In the genomic region with DNA sequence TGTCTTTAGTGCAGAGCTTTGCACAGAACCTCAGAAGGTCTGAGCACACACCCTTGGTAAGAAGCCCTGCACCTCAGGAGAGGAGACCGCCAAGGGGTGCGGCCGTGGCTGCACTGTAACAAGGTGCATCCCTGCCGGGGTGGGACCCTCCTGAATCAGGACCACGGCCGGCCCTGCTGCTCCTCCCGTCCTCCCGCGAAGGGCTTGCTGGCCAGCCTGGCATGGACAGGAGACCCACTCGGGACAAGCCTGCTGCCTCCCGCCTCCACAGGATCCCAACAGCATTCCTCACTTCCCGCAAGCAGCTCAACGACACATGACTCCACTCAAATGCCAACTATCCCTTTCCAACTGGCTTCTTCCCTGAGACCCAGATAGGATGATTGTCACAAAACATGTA, we compare ENCODE assay signal across 1 cellular context.
TF ChIP-seq lines count a peak whose summit lies in the region.

No MANE protein-coding gene starts in this region.

TF ChIP-seq in H1, 55 proteins besides CTCF, POLR2A, EP300 and RAD21:
- TF ChIP-seq FOSL1 (IDR thresholded peaks at IDR 0.05; ENCODE audit: insufficient read depth, low read depth, low read length) = no peak
- no peak for TF ChIP-seq BACH1 (IDR thresholded peaks at IDR 0.05; ENCODE audit: low read length)
